In the genomic region with DNA sequence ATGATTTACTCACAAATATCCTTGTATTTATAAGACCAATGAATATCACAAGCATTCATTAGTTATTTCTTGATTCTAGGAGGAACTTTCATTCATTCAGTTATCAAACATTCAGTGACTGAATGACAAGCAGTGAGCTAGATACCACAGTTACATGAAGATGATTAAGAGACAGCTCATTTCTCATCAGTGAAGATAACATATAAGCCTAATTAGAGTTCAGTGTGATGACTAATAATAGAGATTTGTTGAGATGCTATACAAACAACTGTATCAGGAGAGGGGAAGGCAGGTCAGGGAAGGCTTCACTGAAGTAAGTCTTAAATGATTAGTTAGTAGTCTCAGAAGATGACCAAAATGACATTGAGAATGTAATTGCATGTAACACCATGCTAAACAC, we compare ENCODE assay signal across 17 cellular contexts. TPM values are rescaled to one million over a fixed set of nuclear protein-coding genes. Genes with fewer than 3 reads are reported as not detected.
A peak's percentile ranks its signal among the peaks of the same experiment; 100 is the strongest.
DNase-seq lines count a peak whose midpoint lies in the region; ATAC-seq, FAIRE-seq and TF ChIP-seq lines count a peak whose summit lies in the region.
"Had no signal": no experiment of that assay in that cellular context is flagged by ENCODE, and none has a peak within 500 bp of the region (broad histone marks: within the 10 kb centered on the region; RNA-seq: fewer than 3 reads in every experiment).

No MANE protein-coding gene starts in this region.

- TF ChIP-seq CTCF in keratinocyte (optimal IDR thresholded peaks at IDR 0.05 in 1 of 3, IDR thresholded peaks at IDR 0.05 in 1 of 3, conservative IDR thresholded peaks at IDR 0.05 in 1 of 3; ENCODE audit: extremely low read depth in 1 of 3, insufficient read depth in 2 of 3, low read length in 3 of 3) (no peak), spleen (IDR thresholded peaks at IDR 0.05 in 8 of 11, conservative IDR thresholded peaks at IDR 0.05 in 3 of 11) (no peak), MM.1S (IDR thresholded peaks at IDR 0.05; ENCODE audit: low read length) (no peak)

- no peaks in the 10 kb centered on the region for H3K36me3 ChIP-seq in keratinocyte (ENCODE audit: control insufficient read depth in 2 of 2, extremely low read depth in 1 of 2, insufficient read depth in 2 of 2, low read length in 2 of 2)
- no peaks in the 10 kb centered on the region for H3K36me3 ChIP-seq in spleen
- H3K36me3 ChIP-seq in MM.1S (replicated peaks; ENCODE audit: insufficient read depth, low read length): no peaks in the 10 kb centered on the region
- H3K36me3 ChIP-seq: BLaER1 treated with 17β-estradiol and CSF1 and Interleukin-3, amounts not matched to agents 10 nM and 100 nM had no signal

- H3K79me2 ChIP-seq in keratinocyte (ENCODE audit: control insufficient read depth, insufficient read depth, low read length) (no peaks in the 10 kb centered on the region), MM.1S (ENCODE audit: low read length) (no peaks in the 10 kb centered on the region)

- no peak overlapping the region for H2AFZ ChIP-seq in keratinocyte (ENCODE audit: control insufficient read depth, low read length)
- no peak overlapping the region for H2AFZ ChIP-seq in MM.1S (ENCODE audit: low read length)
- H2AFZ ChIP-seq: GM23338 had no signal

- TF ChIP-seq POLR2A in GM12892 (IDR thresholded peaks at IDR 0.05; ENCODE audit: low read depth, low read length): no peak
- TF ChIP-seq POLR2A in spleen (IDR thresholded peaks at IDR 0.05): no peak

- no peaks in the 10 kb centered on the region for H3K9me1 ChIP-seq in keratinocyte (ENCODE audit: control insufficient read depth, extremely low read depth, insufficient read depth, low read length)

- no peak overlapping the region for H3K4me3 ChIP-seq in keratinocyte (ENCODE audit: control insufficient read depth in 2 of 3, extremely low read depth in 1 of 3, insufficient read depth in 2 of 3, low read depth in 1 of 3, low read length in 3 of 3)
- no peak overlapping the region for H3K4me3 ChIP-seq in spleen
- no peak overlapping the region for H3K4me3 ChIP-seq in MM.1S (ENCODE audit: low read length)
- H3K4me3 ChIP-seq: BLaER1 treated with 17β-estradiol and CSF1 and Interleukin-3, amounts not matched to agents 10 nM and 100 nM; GM23338; SK-N-MC had no signal

- intact Hi-C loops in spleen (cut with DNase I; ENCODE audit: low total_unique reads): loop anchor here (10.0 kb wide), 1 partner anchor 401 kb away; no protein-coding TSS in a partner anchor

- H3K27ac ChIP-seq in keratinocyte (ENCODE audit: control insufficient read depth, insufficient read depth, low read length) (no peak overlapping the region), spleen (no peak overlapping the region), MM.1S (ENCODE audit: low read length) (no peak overlapping the region)
- H3K27ac ChIP-seq: BLaER1 treated with 17β-estradiol and CSF1 and Interleukin-3, amounts not matched to agents 10 nM and 100 nM; SK-N-MC had no signal

- H3K9ac ChIP-seq in keratinocyte (ENCODE audit: control insufficient read depth, extremely low read depth, insufficient read depth, low read length) (no peak overlapping the region), MM.1S (ENCODE audit: low read length) (no peak overlapping the region)
- H3K9ac ChIP-seq: BLaER1 treated with 17β-estradiol and CSF1 and Interleukin-3, amounts not matched to agents 10 nM and 100 nM had no signal

- no peak for ATAC-seq in HG03432 (IDR thresholded peaks at IDR 0.05; ENCODE audit: unreplicated experiment)
- ATAC-seq: GM23338 had no signal

- H3K4me1 ChIP-seq in keratinocyte (ENCODE audit: control insufficient read depth, extremely low read depth, insufficient read depth, low read length): peaks cover 3% of the 10 kb centered on the region
- peaks cover 0 to 14% (median 0%) of the 10 kb centered on the region in 6 donors for H3K4me1 ChIP-seq in spleen
- H3K4me1 ChIP-seq in MM.1S (ENCODE audit: low read length): no peaks in the 10 kb centered on the region
- H3K4me1 ChIP-seq: BLaER1 treated with 17β-estradiol and CSF1 and Interleukin-3, amounts not matched to agents 10 nM and 100 nM had no signal

- DNase-seq in EH (ENCODE audit: low read depth): peak; percentile 47
- no peak for DNase-seq in GM12892 (ENCODE audit: insufficient read length)
- DNase-seq in amniotic epithelial cell (ENCODE audit: low read depth): peak; percentile 34
- no peak for DNase-seq in keratinocyte (ENCODE audit: low read depth, low spot score)
- no peak for DNase-seq in spleen
- DNase-seq in MM.1S: no peak
- DNase-seq: CD8-positive, alpha-beta memory T cell; DMS79; NCI-H1694 treated with DMSO at 0.1 percent for 48 hours; SHP77 had no signal

- no peaks in the 10 kb centered on the region for H3K9me2 ChIP-seq in MM.1S (replicated peaks; ENCODE audit: insufficient read depth, low read length)

- no peaks in the 10 kb centered on the region for H3F3A ChIP-seq in MM.1S (ENCODE audit: insufficient read depth, low read length)

- H4K20me1 ChIP-seq in keratinocyte (ENCODE audit: control insufficient read depth, extremely low read depth, insufficient read depth, low read length) (no peaks in the 10 kb centered on the region), MM.1S (ENCODE audit: insufficient read depth, low read length) (no peaks in the 10 kb centered on the region)
- H4K20me1 ChIP-seq: BLaER1 treated with 17β-estradiol and CSF1 and Interleukin-3, amounts not matched to agents 10 nM and 100 nM had no signal

- FAIRE-seq in GM12892 (lab: Jason Lieb, UNC): peak; percentile 53
- FAIRE-seq in keratinocyte (lab: Jason Lieb, UNC): peak; percentile 80

- dilution Hi-C loops in keratinocyte (cut with MboI; ENCODE audit: extremely low pct_ligation_motif_present, low sequenced_read_pairs): no loop called here

- H3K9me3 ChIP-seq in keratinocyte (ENCODE audit: control insufficient read depth, low read depth, low read length) (no peaks in the 10 kb centered on the region), spleen (no peaks in the 10 kb centered on the region), MM.1S (replicated peaks; ENCODE audit: insufficient read depth, low read length) (no peaks in the 10 kb centered on the region)
- H3K9me3 ChIP-seq: BLaER1 treated with 17β-estradiol and CSF1 and Interleukin-3, amounts not matched to agents 10 nM and 100 nM had no signal

- H3K27me3 ChIP-seq in keratinocyte (ENCODE audit: control insufficient read depth, extremely low read depth, insufficient read depth, low read length) (no peaks in the 10 kb centered on the region), spleen (replicated peaks in 1 of 7) (no peaks in the 10 kb centered on the region), MM.1S (replicated peaks; ENCODE audit: insufficient read depth, low read length) (peaks cover 4% of the 10 kb centered on the region; the same call in 1 of the 2 replicates)
- H3K27me3 ChIP-seq: BLaER1 treated with 17β-estradiol and CSF1 and Interleukin-3, amounts not matched to agents 10 nM and 100 nM had no signal

- no peak overlapping the region for H3K4me2 ChIP-seq in keratinocyte (ENCODE audit: control insufficient read depth, extremely low read depth, insufficient read depth, low read depth, low read length)
- H3K4me2 ChIP-seq in MM.1S (ENCODE audit: low read depth, low read length): no peak overlapping the region
- H3K4me2 ChIP-seq: BLaER1 treated with 17β-estradiol and CSF1 and Interleukin-3, amounts not matched to agents 10 nM and 100 nM; GM23338 had no signal

RNA-seq across cellular contexts. Expression of gene C1orf105, which starts 14.6 kb away (rescaled TPM):
- not detected for polyA plus RNA-seq in GM12892 (2012; ENCODE audit: missing spikeins)
- not detected in 3 replicates for polyA plus RNA-seq in keratinocyte
- polyA plus RNA-seq in keratinocyte (2011; ENCODE audit: low read depth): not detected
- polyA plus RNA-seq in keratinocyte (2011; cell fraction: cytosol; rRNA removed): not detected in 2 replicates
- not detected in 2 replicates for polyA plus RNA-seq in keratinocyte (2011; cell fraction: nucleus; rRNA removed)
- polyA plus RNA-seq in keratinocyte (2012; ENCODE audit: low replicate concordance): not detected in 2 replicates
- not detected in 3 replicates for polyA minus RNA-seq in keratinocyte
- not detected for polyA minus RNA-seq in keratinocyte (2011; cell fraction: cytosol; rRNA and poly(A)+ RNA removed)
- polyA minus RNA-seq in keratinocyte (2011; cell fraction: nucleus; rRNA and poly(A)+ RNA removed): not detected in 2 replicates
- not detected for total RNA-seq in spleen
- polyA plus RNA-seq in spleen: not detected
- total RNA-seq: CD8-positive, alpha-beta memory T cell; G401; GM23338; NCI-H460; RPMI7951 had no signal
- polyA plus RNA-seq: CD8-positive, alpha-beta memory T cell; GM23338 had no signal

RNA-seq across cellular contexts. Expression of gene PIGC, which starts 38.0 kb away (rescaled TPM):
- 15.9 TPM for polyA plus RNA-seq in GM12892 (2012; ENCODE audit: missing spikeins)
- polyA plus RNA-seq in keratinocyte: 18.0 to 21.6 TPM (median 21.2 TPM) in 3 replicates
- polyA plus RNA-seq in keratinocyte (2011; ENCODE audit: low read depth): 9.7 TPM
- 15.0 and 18.9 TPM in 2 replicates for polyA plus RNA-seq in keratinocyte (2011; cell fraction: cytosol; rRNA removed)
- 15.4 and 18.6 TPM in 2 replicates for polyA plus RNA-seq in keratinocyte (2011; cell fraction: nucleus; rRNA removed)
- polyA plus RNA-seq in keratinocyte (2012; ENCODE audit: low replicate concordance): 14.1 and 18.1 TPM in 2 replicates
- 15.8 to 19.0 TPM (median 16.6 TPM) in 3 replicates for polyA minus RNA-seq in keratinocyte
- polyA minus RNA-seq in keratinocyte (2011; cell fraction: cytosol; rRNA and poly(A)+ RNA removed): 8.6 TPM
- polyA minus RNA-seq in keratinocyte (2011; cell fraction: nucleus; rRNA and poly(A)+ RNA removed): 5.6 and 6.9 TPM in 2 replicates
- total RNA-seq in spleen: 10 to 100 TPM; 20.1 to 28.0 (median 23.4) TPM
- 10 to 100 TPM; 23.2 to 27.8 (median 27.6) TPM for polyA plus RNA-seq in spleen

Comparison
In these comparisons a context has a peak if more than half of its experiments do, and no peak if none do; other contexts are left out.
1. DNase-seq: peak in EH (single experiment) and amniotic epithelial cell (single experiment); none in GM12892 (single experiment), keratinocyte (single experiment), spleen (single experiment) and MM.1S (single experiment).